In genomic region chr6:150363733-150364132, GRCh38 we compare ENCODE assay signal across 21 cellular contexts. TPM values are rescaled to one million over a fixed set of nuclear protein-coding genes. Genes with fewer than 3 reads are reported as not detected.
"Had no signal": no experiment of that assay in that cellular context is flagged by ENCODE, and none has a peak within 500 bp of the region (broad histone marks: within the 10 kb centered on the region; RNA-seq: fewer than 3 reads in every experiment).

No MANE protein-coding gene starts in this region.

- H3K27ac ChIP-seq: adrenal gland, body of pancreas, coronary artery, hepatocyte, ovary, sigmoid colon, suprapubic skin, upper lobe of right lung, WERI-Rb-1 had no signal

- H3K9me3 Mint-ChIP-seq: activated T-helper 17 cell treated with anti-CD3 and anti-CD28 coated beads, Interleukin-2, amount 50 U/mL, for 72 hours; T-helper 2 cell treated with Interferon-gamma antibody and Interleukin-4, amounts not matched to agents 5 μg/mL and 100 μg/mL, for 36 hours had no signal

- H3K4me1 ChIP-seq: adrenal gland, body of pancreas, sigmoid colon, suprapubic skin, upper lobe of right lung had no signal

- H2AFZ ChIP-seq: hepatocyte had no signal

- H3K27me3 ChIP-seq: adrenal gland, body of pancreas, hepatocyte, ovary, sigmoid colon, suprapubic skin, upper lobe of right lung had no signal

- FAIRE-seq: kidney had no signal

- DNase-seq: activated CD4-positive, alpha-beta T cell treated with anti-CD3 and anti-CD28 coated beads for 4 hours; activated CD8-positive, alpha-beta T cell treated with anti-CD3 and anti-CD28 coated beads, Interleukin-2, amount 10 ng/mL, durations not matched to agents 7 days and 5 days; activated naive CD4-positive, alpha-beta T cell treated with anti-CD3 and anti-CD28 coated beads, Interleukin-2, amount 50 U/mL, for 16 hours; adrenal gland; body of pancreas; central memory CD4-positive, alpha-beta T cell; effector memory CD4-positive, alpha-beta T cell; kidney; left ventricle myocardium superior; ovary; sigmoid colon; stimulated activated naive CD8-positive, alpha-beta T cell treated with anti-CD3 and anti-CD28 coated beads, Interleukin-15, Interleukin-2, amounts not matched to agents 100 U/mL and 50 U/mL, for 24 hours; upper lobe of right lung; WERI-Rb-1 had no signal

- H3K27ac Mint-ChIP-seq: activated CD8-positive, alpha-beta T cell treated with anti-CD3 and anti-CD28 coated beads, Interleukin-2, amount 10 ng/mL, durations not matched to agents 7 days and 5 days; activated T-helper 17 cell treated with anti-CD3 and anti-CD28 coated beads, Interleukin-2, amount 50 U/mL, for 72 hours; T-helper 2 cell treated with Interferon-gamma antibody and Interleukin-4, amounts not matched to agents 5 μg/mL and 100 μg/mL, for 36 hours had no signal

- H3K9me3 ChIP-seq: adrenal gland, body of pancreas, ovary, sigmoid colon, suprapubic skin, upper lobe of right lung had no signal

- H3K4me3 ChIP-seq: adrenal gland, body of pancreas, coronary artery, hepatocyte, ovary, sigmoid colon, suprapubic skin, upper lobe of right lung had no signal

- H3K4me2 ChIP-seq: hepatocyte had no signal

- H3K4me1 Mint-ChIP-seq: activated T-helper 17 cell treated with anti-CD3 and anti-CD28 coated beads, Interleukin-2, amount 50 U/mL, for 72 hours had no signal

- H3K79me2 ChIP-seq: hepatocyte had no signal

- H3K36me3 ChIP-seq: adrenal gland, ovary, sigmoid colon, suprapubic skin, upper lobe of right lung, WERI-Rb-1 had no signal

- ATAC-seq: activated CD8-positive, alpha-beta T cell treated with anti-CD3 and anti-CD28 coated beads, Interleukin-2, amount 10 ng/mL, durations not matched to agents 7 days and 5 days; activated T-helper 17 cell treated with anti-CD3 and anti-CD28 coated beads, Interleukin-2, amount 50 U/mL, for 72 hours; body of pancreas; left ventricle myocardium superior; stimulated activated naive CD8-positive, alpha-beta T cell treated with anti-CD3 and anti-CD28 coated beads, Interleukin-15, Interleukin-2, amounts not matched to agents 100 U/mL and 50 U/mL, for 24 hours; upper lobe of right lung had no signal

- H3K4me3 Mint-ChIP-seq: activated CD8-positive, alpha-beta T cell treated with anti-CD3 and anti-CD28 coated beads, Interleukin-2, amount 10 ng/mL, durations not matched to agents 7 days and 5 days; activated T-helper 17 cell treated with anti-CD3 and anti-CD28 coated beads, Interleukin-2, amount 50 U/mL, for 72 hours; T-helper 2 cell treated with Interferon-gamma antibody and Interleukin-4, amounts not matched to agents 5 μg/mL and 100 μg/mL, for 36 hours had no signal

RNA-seq across cellular contexts. Expression of gene IYD, which starts 5.1 kb away (rescaled TPM):
- total RNA-seq: activated CD8-positive, alpha-beta T cell treated with anti-CD3 and anti-CD28 coated beads, Interleukin-2, amount 10 ng/mL, durations not matched to agents 7 days and 5 days; activated T-helper 17 cell treated with anti-CD3 and anti-CD28 coated beads, Interleukin-2, amount 50 U/mL, for 72 hours; left ventricle myocardium superior; mesenteric fat pad; ovary had no signal
- polyA plus RNA-seq: adrenal gland, neural cell, ovary had no signal
